In the genomic region with DNA sequence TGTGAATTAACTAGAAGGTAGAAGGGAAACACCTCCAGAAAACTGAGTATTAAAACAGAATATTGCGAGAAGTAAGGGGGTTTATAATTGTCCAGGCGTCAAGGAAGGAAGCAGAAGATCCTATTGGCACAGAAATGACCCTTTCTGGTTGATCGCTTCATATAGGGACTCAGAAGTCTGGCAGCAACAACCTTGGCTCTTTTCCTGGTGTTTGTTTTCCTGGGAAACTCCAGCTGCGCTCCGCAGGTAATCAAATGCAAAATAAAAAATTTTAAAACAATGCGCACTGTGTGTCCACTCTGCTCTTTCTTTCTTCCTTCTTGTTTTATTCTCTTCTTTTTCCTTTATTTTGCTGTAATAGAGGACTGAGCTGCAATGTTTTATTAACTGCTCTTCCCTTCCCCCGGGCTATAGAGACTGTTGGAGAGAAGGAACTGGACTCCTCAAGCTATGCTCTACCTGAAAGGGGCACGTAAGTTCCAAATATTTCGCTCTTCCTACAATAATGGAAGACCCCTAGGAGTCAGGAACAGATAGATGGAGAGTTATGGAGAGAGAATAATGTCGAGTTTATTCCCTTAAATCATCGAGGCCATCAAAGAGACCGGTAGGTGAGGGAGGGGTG, we compare ENCODE assay signal across 8 cellular contexts. TPM values are rescaled to one million over a fixed set of nuclear protein-coding genes. Genes with fewer than 3 reads are reported as not detected.
DNase-seq lines count a peak whose midpoint lies in the region; ATAC-seq and TF ChIP-seq lines count a peak whose summit lies in the region.

No MANE protein-coding gene starts in this region.

- no peak overlapping the region for H3K27ac Mint-ChIP-seq in effector memory CD8-positive, alpha-beta T cell
- H3K27ac Mint-ChIP-seq in neural progenitor cell = no peak overlapping the region

- peak overlapping the region; percentile 86 for H3K4me2 ChIP-seq in neural progenitor cell

- H3K4me1 Mint-ChIP-seq in effector memory CD8-positive, alpha-beta T cell (ENCODE audit: low read depth in 2 of 2) = peaks cover 0 to 2% of the 10 kb centered on the region in 2 donors
- peaks cover 5% of the 10 kb centered on the region for H3K4me1 Mint-ChIP-seq in neural progenitor cell

- peaks cover 38 to 41% of the 10 kb centered on the region in 2 donors for H3K27me3 Mint-ChIP-seq in effector memory CD8-positive, alpha-beta T cell
- peaks cover 3% of the 10 kb centered on the region for H3K27me3 Mint-ChIP-seq in neural progenitor cell (ENCODE audit: insufficient read depth, low read depth)

- no peaks in the 10 kb centered on the region for H3K36me3 Mint-ChIP-seq in effector memory CD8-positive, alpha-beta T cell (ENCODE audit: insufficient read depth)
- no peaks in the 10 kb centered on the region for H3K36me3 Mint-ChIP-seq in neural progenitor cell

- H3K9ac ChIP-seq in neural progenitor cell = no peak overlapping the region

- H3K9me3 Mint-ChIP-seq in effector memory CD8-positive, alpha-beta T cell = no peaks in the 10 kb centered on the region
- H3K9me3 Mint-ChIP-seq in neural progenitor cell = no peaks in the 10 kb centered on the region

- H3F3A ChIP-seq in neural progenitor cell (ENCODE audit: low read depth) = peaks cover 6% of the 10 kb centered on the region

- no peaks in the 10 kb centered on the region for H3K9me3 ChIP-seq in neural progenitor cell (ENCODE audit: low read depth)

- no peak for TF ChIP-seq CTCF in neural progenitor cell (IDR thresholded peaks at IDR 0.05)

- H3K27me3 ChIP-seq in neural progenitor cell = peaks cover 69% of the 10 kb centered on the region

- H3K4me3 ChIP-seq in neural progenitor cell = peak overlapping the region; percentile 67

- H2AFZ ChIP-seq in neural progenitor cell (replicated peaks) = peak overlapping the region; percentile 98

- no peak overlapping the region for H3K27ac ChIP-seq in neural progenitor cell

- H3K4me1 ChIP-seq in neural progenitor cell = peaks cover 3% of the 10 kb centered on the region

- in situ Hi-C loops in Caki2 (cut with HindIII; ENCODE audit: low pct_unique_long_range_greater_than_20kb, low sequenced_read_pairs) = no loop called here

- H3K79me2 ChIP-seq in neural progenitor cell (ENCODE audit: low read depth) = no peaks in the 10 kb centered on the region

- H3K36me3 ChIP-seq in neural progenitor cell = no peaks in the 10 kb centered on the region

- no peak for ATAC-seq in effector memory CD8-positive, alpha-beta T cell (replicated peaks)

- DNase-seq in Caki2 (ENCODE audit: low read depth) (peak; percentile 34), NCI-H2171 (lab: John Stamatoyannopoulos, UW) (peak; percentile 45), neural progenitor cell (ENCODE audit: low spot score) (no peak), HPDE6-E6E7 (ENCODE audit: extremely low spot score) (no peak), ureter (ENCODE audit: low spot score) (no peak), AG08395 (ENCODE audit: low spot score) (no peak)
- no peak for DNase-seq in effector memory CD8-positive, alpha-beta T cell
- DNase-seq in stimulated activated naive CD4-positive, alpha-beta T cell (lab: John Stamatoyannopoulos, UW) = no peak

- no peaks in the 10 kb centered on the region for H4K20me1 ChIP-seq in neural progenitor cell (ENCODE audit: low read depth)

- H3K4me3 Mint-ChIP-seq in effector memory CD8-positive, alpha-beta T cell = peak overlapping the region; percentile 67 to 70
- peak overlapping the region; percentile 86 for H3K4me3 Mint-ChIP-seq in neural progenitor cell

RNA-seq across cellular contexts. Expression of gene SPX, which starts 0.7 kb away (rescaled TPM):
- total RNA-seq in Caki2 (2014; rRNA removed; shearing (Covaris generic); ENCODE audit: low replicate concordance) = 33.4 and 49.3 TPM in 2 replicates
- 0.31 and 4.0 TPM in 2 replicates for total RNA-seq in neural progenitor cell (ENCODE audit: low replicate concordance)
- not detected for total RNA-seq in ureter

RNA-seq across cellular contexts. Expression of gene GOLT1B, which starts 25.2 kb away (rescaled TPM):
- 56.6 and 84.0 TPM in 2 replicates for total RNA-seq in Caki2 (2014; rRNA removed; shearing (Covaris generic); ENCODE audit: low replicate concordance)
- total RNA-seq in neural progenitor cell (ENCODE audit: low replicate concordance) (56.6 and 85.4 TPM in 2 replicates), ureter (33.7 TPM)

RNA-seq across cellular contexts. Expression of gene RECQL, which starts 25.4 kb away (rescaled TPM):
- 58.1 and 75.4 TPM in 2 replicates for total RNA-seq in Caki2 (2014; rRNA removed; shearing (Covaris generic); ENCODE audit: low replicate concordance)
- total RNA-seq in neural progenitor cell (ENCODE audit: low replicate concordance) (43.9 and 50.4 TPM in 2 replicates), ureter (23.9 TPM)

Comparison
In these comparisons a context has a peak if more than half of its experiments do, and no peak if none do; other contexts are left out.
1. DNase-seq: peak in Caki2 (single experiment) and NCI-H2171 (single experiment); none in effector memory CD8-positive, alpha-beta T cell (0 of 3), neural progenitor cell (single experiment), HPDE6-E6E7 (single experiment), ureter (single experiment), stimulated activated naive CD4-positive, alpha-beta T cell (0 of 6) and AG08395 (single experiment).